ENCODE assay signal across 18 cellular contexts in genomic region chr5:178453224-178453623, GRCh38.
DNase-seq lines count a peak whose midpoint lies in the region; ATAC-seq and TF ChIP-seq lines count a peak whose summit lies in the region.
"Had no signal": no experiment of that assay in that cellular context is flagged by ENCODE, and none has a peak within 500 bp of the region (broad histone marks: within the 10 kb centered on the region; RNA-seq: fewer than 3 reads in every experiment).

No MANE protein-coding gene starts in this region.

- WGBS in mammary epithelial cell (ENCODE audit: low coverage, missing lambda C conversion rate), result 0% methylated on average over 4 of the region's 4 CpGs
- 47% methylated on average over 4 of the region's 4 CpGs for WGBS in mesenchymal stem cell

- H2BK120ac ChIP-seq in mesenchymal stem cell (ENCODE audit: low read depth, low read length), result no peak overlapping the region

- no peaks in the 10 kb centered on the region for H3K79me2 ChIP-seq in mammary epithelial cell (ENCODE audit: insufficient read depth, low read length)

- no peak overlapping the region for H3K14ac ChIP-seq in mesenchymal stem cell (ENCODE audit: low read length in 2 of 2)

- no peak overlapping the region for H2BK5ac ChIP-seq in mesenchymal stem cell (ENCODE audit: low read depth, low read length, poor library complexity, severe bottlenecking)

- in situ Hi-C loops in Caki2 (cut with HindIII; ENCODE audit: low pct_unique_long_range_greater_than_20kb, low sequenced_read_pairs), result no loop called here
- in situ Hi-C loops in mammary epithelial cell (cut with MboI; ENCODE audit: low sequenced_read_pairs in 2 of 2), result no loop called here

- no peak overlapping the region for H2BK12ac ChIP-seq in mesenchymal stem cell (ENCODE audit: low read length in 2 of 2)

- no peak overlapping the region for H4K91ac ChIP-seq in mesenchymal stem cell (ENCODE audit: low read length)

- no peaks in the 10 kb centered on the region for H3K27me3 Mint-ChIP-seq in activated CD8-positive, alpha-beta T cell treated with anti-CD3 and anti-CD28 coated beads for 36 hours
- peaks cover 9 to 19% of the 10 kb centered on the region in 2 donors for H3K27me3 Mint-ChIP-seq in CD8-positive, alpha-beta memory T cell

- DNase-seq in Caki2 (ENCODE audit: low read depth), result peak; percentile 63
- DNase-seq in M059J (ENCODE audit: low read depth), result peak; percentile 15
- DNase-seq in mammary epithelial cell, result peak; percentile 57
- DNase-seq in mesenchymal stem cell, result peak; percentile 37
- no peak for DNase-seq in activated CD8-positive, alpha-beta T cell treated with anti-CD3 and anti-CD28 coated beads for 36 hours
- no peak for DNase-seq in CD8-positive, alpha-beta memory T cell
- DNase-seq in NCI-H2227 treated with DMSO at 0.1 percent for 48 hours (lab: John Stamatoyannopoulos, UW), result no peak
- DNase-seq: activated effector memory CD4-positive, alpha-beta T cell treated with anti-CD3 and anti-CD28 coated beads, Interleukin-2, amount 50 U/mL, for 16 hours; AML-193; DMS153; effector CD4-positive, alpha-beta T cell; KG1; NCI-H1436 treated with DMSO at 0.1 percent for 48 hours; NCI-H446 had no signal

- H3K4me3 Mint-ChIP-seq in activated CD8-positive, alpha-beta T cell treated with anti-CD3 and anti-CD28 coated beads for 36 hours, result no peak overlapping the region
- no peak overlapping the region for H3K4me3 Mint-ChIP-seq in CD8-positive, alpha-beta memory T cell

- no TSS peak for BruUV-seq in mammary epithelial cell (replicated peaks; lab: Mats Ljungman, UMichigan)

- POLR2A ChIA-PET in activated CD8-positive, alpha-beta T cell treated with anti-CD3 and anti-CD28 coated beads for 36 hours (lab: Charles Lee), result interaction anchor here (1.5 kb wide), 1 partner anchor 32 kb away, joined by 3 read pairs; no protein-coding TSS in a partner anchor
- POLR2A ChIA-PET in CD8-positive, alpha-beta memory T cell (lab: Charles Lee), result no interaction called here

- no peak overlapping the region for H4K8ac ChIP-seq in mesenchymal stem cell (ENCODE audit: low read length)

- H3K9me3 ChIP-seq in mammary epithelial cell (replicated peaks; ENCODE audit: insufficient read depth, low read length) (peaks cover 29% of the 10 kb centered on the region), mesenchymal stem cell (ENCODE audit: control insufficient read depth, low read length) (no peaks in the 10 kb centered on the region)
- H3K9me3 ChIP-seq in CD8-positive, alpha-beta memory T cell (ENCODE audit: low read length), result no peaks in the 10 kb centered on the region
- H3K9me3 ChIP-seq: ascending aorta, HAP-1 had no signal

- no peak overlapping the region for H3K4me2 ChIP-seq in mammary epithelial cell (ENCODE audit: insufficient read depth, low read depth, low read length)
- no peak overlapping the region for H3K4me2 ChIP-seq in mesenchymal stem cell (ENCODE audit: low read length, poor library complexity, severe bottlenecking)

- H3K27me3 ChIP-seq in mammary epithelial cell (ENCODE audit: insufficient read depth, low read length) (no peaks in the 10 kb centered on the region), mesenchymal stem cell (ENCODE audit: control insufficient read depth in 1 of 2, insufficient read depth in 1 of 2, low read length in 2 of 2) (no peaks in the 10 kb centered on the region)
- H3K27me3 ChIP-seq in CD8-positive, alpha-beta memory T cell (ENCODE audit: insufficient read depth, low read length, poor library complexity, severe bottlenecking), result no peaks in the 10 kb centered on the region
- H3K27me3 ChIP-seq: ascending aorta had no signal

- dilution Hi-C loops in mammary epithelial cell (cut with HindIII; ENCODE audit: low sequenced_read_pairs), result no loop called here

- H2AFZ ChIP-seq in mammary epithelial cell (ENCODE audit: low read depth, low read length) (no peak overlapping the region), mesenchymal stem cell (ENCODE audit: low read depth, low read length) (no peak overlapping the region)

- H3K9me3 Mint-ChIP-seq in activated CD8-positive, alpha-beta T cell treated with anti-CD3 and anti-CD28 coated beads for 36 hours, result no peaks in the 10 kb centered on the region
- no peaks in the 10 kb centered on the region for H3K9me3 Mint-ChIP-seq in CD8-positive, alpha-beta memory T cell

- intact Hi-C loops in mammary epithelial cell (cut with micrococcal nuclease), result no loop called here
- intact Hi-C loops in activated CD8-positive, alpha-beta T cell treated with anti-CD3 and anti-CD28 coated beads for 36 hours (cut with micrococcal nuclease), result no loop called here

- no peak for TF ChIP-seq CTCF in mammary epithelial cell (conservative IDR thresholded peaks at IDR 0.05 in 1 of 2, IDR thresholded peaks at IDR 0.05 in 1 of 2; ENCODE audit: extremely low read depth in 1 of 2, insufficient read depth in 1 of 2, low read depth in 1 of 2, low read length in 2 of 2)
- TF ChIP-seq CTCF in activated CD8-positive, alpha-beta T cell treated with anti-CD3 and anti-CD28 coated beads for 36 hours (IDR thresholded peaks at IDR 0.05), result no peak

- no peak overlapping the region for H3K9ac ChIP-seq in mammary epithelial cell (ENCODE audit: insufficient read depth, low read length)
- H3K9ac ChIP-seq in mesenchymal stem cell (ENCODE audit: low read length), result no peak overlapping the region

- H3K18ac ChIP-seq in mesenchymal stem cell (ENCODE audit: low read depth in 1 of 2, low read length in 2 of 2), result no peak overlapping the region

- CTCF ChIA-PET in mammary epithelial cell (lab: Charles Lee; ENCODE audit: low non-redundant PET), result no interaction called here
- CTCF ChIA-PET in activated CD8-positive, alpha-beta T cell treated with anti-CD3 and anti-CD28 coated beads for 36 hours (lab: Charles Lee), result interaction anchor here (1.5 kb wide), 1 partner anchor 8 kb away, joined by 4 read pairs; no protein-coding TSS in a partner anchor
- CTCF ChIA-PET in CD8-positive, alpha-beta memory T cell (lab: Charles Lee), result no interaction called here

- no peak overlapping the region for H3K27ac Mint-ChIP-seq in activated CD8-positive, alpha-beta T cell treated with anti-CD3 and anti-CD28 coated beads for 36 hours
- no peak overlapping the region for H3K27ac Mint-ChIP-seq in CD8-positive, alpha-beta memory T cell

- no peaks in the 10 kb centered on the region for H3K36me3 ChIP-seq in mammary epithelial cell (ENCODE audit: insufficient read depth, low read length)
- H3K36me3 ChIP-seq in mesenchymal stem cell (ENCODE audit: control insufficient read depth in 1 of 2, insufficient read depth in 2 of 2, low read depth in 1 of 2, low read length in 2 of 2), result no peaks in the 10 kb centered on the region
- no peaks in the 10 kb centered on the region for H3K36me3 ChIP-seq in CD8-positive, alpha-beta memory T cell (ENCODE audit: insufficient read depth, low read length)
- H3K36me3 ChIP-seq: ascending aorta, HAP-1 had no signal

- no peak overlapping the region for H3K4me3 ChIP-seq in mammary epithelial cell (replicated peaks in 1 of 3; ENCODE audit: insufficient read depth in 1 of 3, low read depth in 2 of 3, low read length in 3 of 3)
- H3K4me3 ChIP-seq in mesenchymal stem cell (ENCODE audit: insufficient read depth in 1 of 2, low read depth in 1 of 2, low read length in 2 of 2), result no peak overlapping the region
- no peak overlapping the region for H3K4me3 ChIP-seq in CD8-positive, alpha-beta memory T cell (ENCODE audit: low read length)
- H3K4me3 ChIP-seq: ascending aorta, HAP-1, SK-N-MC had no signal

- no peak overlapping the region for H3K23ac ChIP-seq in mesenchymal stem cell (ENCODE audit: low read length in 2 of 2)

- H3K4me1 ChIP-seq in mammary epithelial cell (ENCODE audit: insufficient read depth, low read length) (no peaks in the 10 kb centered on the region), mesenchymal stem cell (ENCODE audit: control insufficient read depth, insufficient read depth, low read depth, low read length) (no peaks in the 10 kb centered on the region)
- H3K4me1 ChIP-seq in CD8-positive, alpha-beta memory T cell (ENCODE audit: insufficient read depth, low read length), result no peaks in the 10 kb centered on the region
- H3K4me1 ChIP-seq: ascending aorta, HAP-1 had no signal

- H2BK15ac ChIP-seq in mesenchymal stem cell (ENCODE audit: low read depth, poor library complexity, severe bottlenecking), result no peak overlapping the region

- no peak for ATAC-seq in GM21381 (IDR thresholded peaks at IDR 0.05; ENCODE audit: unreplicated experiment)
- no peak for ATAC-seq in activated CD8-positive, alpha-beta T cell treated with anti-CD3 and anti-CD28 coated beads for 36 hours

- no peaks in the 10 kb centered on the region for H4K20me1 ChIP-seq in mammary epithelial cell (ENCODE audit: insufficient read depth, low read length)

- H3K79me1 ChIP-seq in mesenchymal stem cell (replicated peaks; ENCODE audit: low read length, poor library complexity, severe bottlenecking), result no peaks in the 10 kb centered on the region

- no peak overlapping the region for H3K4ac ChIP-seq in mesenchymal stem cell (ENCODE audit: low read depth in 1 of 2, low read length in 2 of 2)

- no peaks in the 10 kb centered on the region for H3K4me1 Mint-ChIP-seq in activated CD8-positive, alpha-beta T cell treated with anti-CD3 and anti-CD28 coated beads for 36 hours (ENCODE audit: low read depth)
- no peaks in the 10 kb centered on the region for H3K4me1 Mint-ChIP-seq in CD8-positive, alpha-beta memory T cell

- no peak overlapping the region for H3K27ac ChIP-seq in mammary epithelial cell (ENCODE audit: insufficient read depth, low read depth, low read length)
- H3K27ac ChIP-seq in mesenchymal stem cell (ENCODE audit: low read length, poor library complexity, severe bottlenecking), result no peak overlapping the region
- H3K27ac ChIP-seq in CD8-positive, alpha-beta memory T cell (ENCODE audit: low read depth, low read length), result no peak overlapping the region
- H3K27ac ChIP-seq: ascending aorta, SK-N-MC had no signal

- no peak overlapping the region for H2AK5ac ChIP-seq in mesenchymal stem cell (ENCODE audit: low read length, severe bottlenecking)

- H3K36me3 Mint-ChIP-seq in activated CD8-positive, alpha-beta T cell treated with anti-CD3 and anti-CD28 coated beads for 36 hours (ENCODE audit: low read depth), result no peaks in the 10 kb centered on the region
- no peaks in the 10 kb centered on the region for H3K36me3 Mint-ChIP-seq in CD8-positive, alpha-beta memory T cell

Comparison
In these comparisons a context has a peak if more than half of its experiments do, and no peak if none do; other contexts are left out.
1. DNase-seq: peak in Caki2 (single experiment), M059J (single experiment), mammary epithelial cell (single experiment) and mesenchymal stem cell (single experiment); none in activated CD8-positive, alpha-beta T cell treated with anti-CD3 and anti-CD28 coated beads for 36 hours (single experiment), CD8-positive, alpha-beta memory T cell (0 of 5) and NCI-H2227 treated with DMSO at 0.1 percent for 48 hours (single experiment).